Comparison of ENCODE assay signal across 30 cellular contexts in the genomic region with DNA sequence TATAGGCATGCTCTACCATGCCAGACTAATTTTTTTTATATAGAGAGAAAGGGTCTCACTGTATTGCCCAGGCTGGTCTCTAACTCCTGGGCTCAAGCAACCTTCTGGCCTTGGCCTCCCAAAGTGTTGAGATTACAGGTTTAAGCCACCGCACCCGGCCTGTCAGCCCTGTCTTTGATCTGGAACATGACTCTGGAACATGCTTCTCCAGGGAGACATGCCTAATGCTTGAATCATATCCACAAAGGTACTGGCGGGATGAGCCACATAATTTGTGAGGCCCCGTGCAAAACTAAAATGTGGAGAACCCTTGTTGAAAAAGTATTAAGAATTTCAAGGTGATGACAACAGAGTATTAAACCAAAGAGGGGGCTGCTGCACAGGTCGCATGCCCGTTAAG.
DNase-seq lines count a peak whose midpoint lies in the region; ATAC-seq, FAIRE-seq and TF ChIP-seq lines count a peak whose summit lies in the region.
"Had no signal": no experiment of that assay in that cellular context is flagged by ENCODE, and none has a peak within 500 bp of the region (broad histone marks: within the 10 kb centered on the region; RNA-seq: fewer than 3 reads in every experiment).

No MANE protein-coding gene starts in this region.

- TF ChIP-seq CTCF in astrocyte (IDR thresholded peaks at IDR 0.05; ENCODE audit: insufficient read depth, low read depth, low read length) = no peak
- TF ChIP-seq CTCF in foreskin keratinocyte (conservative IDR thresholded peaks at IDR 0.05) = no peak
- TF ChIP-seq CTCF in glutamatergic neuron (IDR thresholded peaks at IDR 0.05; ENCODE audit: partially characterized antibody, unreplicated experiment) = no peak

- no peak overlapping the region for H3K4me3 ChIP-seq in astrocyte (ENCODE audit: insufficient read depth, low read depth, low read length)
- H3K4me3 ChIP-seq: HAP-1, heart left ventricle, right atrium auricular region, suprapubic skin, upper lobe of right lung had no signal

- H3K27me3 ChIP-seq in astrocyte (ENCODE audit: insufficient read depth, low read length) (no peaks in the 10 kb centered on the region), foreskin keratinocyte (no peaks in the 10 kb centered on the region)
- H3K27me3 ChIP-seq: brain microvascular endothelial cell, heart left ventricle, right atrium auricular region, suprapubic skin, upper lobe of right lung had no signal

- H3K4me2 ChIP-seq in astrocyte (ENCODE audit: low read length) = no peak overlapping the region

- no peak overlapping the region for H3K9ac ChIP-seq in astrocyte (ENCODE audit: low read length)

- peaks cover 24% of the 10 kb centered on the region for H3K4me1 ChIP-seq in astrocyte (ENCODE audit: insufficient read depth, low read length)
- H3K4me1 ChIP-seq in foreskin keratinocyte = peaks cover 24% of the 10 kb centered on the region
- H3K4me1 ChIP-seq: HAP-1, upper lobe of right lung had no signal

- H3K9me3 ChIP-seq in astrocyte (ENCODE audit: insufficient read depth, low read depth, low read length) = no peaks in the 10 kb centered on the region
- H3K9me3 ChIP-seq: HAP-1, suprapubic skin, upper lobe of right lung had no signal

- DNase-seq in A172 (ENCODE audit: low spot score) (peak; percentile 52), LHCN-M2 (ENCODE audit: low read depth) (peak; percentile 47), astrocyte (ENCODE audit: low read depth) (peak; percentile 58), foreskin keratinocyte (peak; percentile 51 to 82), glutamatergic neuron (no peak)
- no peak for DNase-seq in effector CD4-positive, alpha-beta T cell
- DNase-seq: 8988T; activated CD8-positive, alpha-beta memory T cell treated with anti-CD3 and anti-CD28 coated beads, Interleukin-2, amount 10 ng/mL, durations not matched to agents 7 days and 5 days; activated naive CD4-positive, alpha-beta T cell; activated T-cell treated with anti-CD3 and anti-CD28 coated beads, Interleukin-2, amount 50 U/mL, for 4 hours; brain microvascular endothelial cell; Calu3; DND-41; heart left ventricle; Kasumi-1; kidney glomerular epithelial cell; midbrain; naive B cell; stimulated activated CD4-positive, alpha-beta T cell treated with anti-CD3 and anti-CD28 coated beads, Interleukin-1b, Interleukin-23, amount 100 ng/mL, for 48 hours; stimulated activated naive CD4-positive, alpha-beta T cell treated with Interleukin-2 at 50 U/mL for 16 hours; upper lobe of right lung had no signal

- H3K4me3 Mint-ChIP-seq in astrocyte (ENCODE audit: unreplicated experiment) (no peak overlapping the region), glutamatergic neuron (ENCODE audit: unreplicated experiment) (no peak overlapping the region)
- H3K4me3 Mint-ChIP-seq: activated CD8-positive, alpha-beta memory T cell treated with anti-CD3 and anti-CD28 coated beads, Interleukin-2, amount 10 ng/mL, durations not matched to agents 7 days and 5 days; activated T-cell treated with anti-CD3 and anti-CD28 coated beads, Interleukin-2, amount 50 U/mL, for 4 hours; CD14-positive monocyte; naive B cell had no signal

- H3K27ac Mint-ChIP-seq in astrocyte (ENCODE audit: unreplicated experiment) (no peak overlapping the region), glutamatergic neuron (ENCODE audit: unreplicated experiment) (no peak overlapping the region)
- H3K27ac Mint-ChIP-seq: activated CD8-positive, alpha-beta memory T cell treated with anti-CD3 and anti-CD28 coated beads, Interleukin-2, amount 10 ng/mL, durations not matched to agents 7 days and 5 days; naive B cell had no signal

- H3K36me3 Mint-ChIP-seq in astrocyte (ENCODE audit: low read depth, unreplicated experiment) = no peaks in the 10 kb centered on the region
- H3K36me3 Mint-ChIP-seq in glutamatergic neuron (ENCODE audit: unreplicated experiment) = peaks cover 6% of the 10 kb centered on the region
- H3K36me3 Mint-ChIP-seq: activated CD8-positive, alpha-beta memory T cell treated with anti-CD3 and anti-CD28 coated beads, Interleukin-2, amount 10 ng/mL, durations not matched to agents 7 days and 5 days; naive B cell had no signal

- H3K36me3 ChIP-seq in astrocyte (ENCODE audit: insufficient read depth, low read length) = no peaks in the 10 kb centered on the region
- H3K36me3 ChIP-seq: brain microvascular endothelial cell, HAP-1, heart left ventricle, right atrium auricular region, suprapubic skin, upper lobe of right lung had no signal

- no peaks in the 10 kb centered on the region for H4K20me1 ChIP-seq in astrocyte (ENCODE audit: insufficient read depth, low read length)

- H3K27ac ChIP-seq in astrocyte (ENCODE audit: low read depth, low read length) (no peak overlapping the region), foreskin keratinocyte (no peak overlapping the region)
- H3K27ac ChIP-seq: brain microvascular endothelial cell, epithelial cell of prostate, heart left ventricle, right atrium auricular region, suprapubic skin, upper lobe of right lung had no signal

- H3K27me3 Mint-ChIP-seq in astrocyte (ENCODE audit: low read depth, unreplicated experiment) (peaks cover 2% of the 10 kb centered on the region), glutamatergic neuron (ENCODE audit: unreplicated experiment) (peaks cover 2% of the 10 kb centered on the region)

- no peak for FAIRE-seq in astrocyte (lab: Jason Lieb, UNC)
- FAIRE-seq: HepG2, TTC549 had no signal

- peaks cover 11% of the 10 kb centered on the region for H3K9me3 Mint-ChIP-seq in astrocyte (ENCODE audit: unreplicated experiment)
- H3K9me3 Mint-ChIP-seq in glutamatergic neuron (ENCODE audit: unreplicated experiment) = peaks cover 3% of the 10 kb centered on the region
- H3K9me3 Mint-ChIP-seq: activated T-cell treated with anti-CD3 and anti-CD28 coated beads, Interleukin-2, amount 50 U/mL, for 4 hours had no signal

- peaks cover 16% of the 10 kb centered on the region for H3K4me1 Mint-ChIP-seq in astrocyte (ENCODE audit: low read depth, unreplicated experiment)
- H3K4me1 Mint-ChIP-seq in glutamatergic neuron (ENCODE audit: low read depth, unreplicated experiment) = peaks cover 16% of the 10 kb centered on the region
- H3K4me1 Mint-ChIP-seq: activated CD8-positive, alpha-beta memory T cell treated with anti-CD3 and anti-CD28 coated beads, Interleukin-2, amount 10 ng/mL, durations not matched to agents 7 days and 5 days; naive B cell had no signal

- no peaks in the 10 kb centered on the region for H3K79me2 ChIP-seq in astrocyte (ENCODE audit: insufficient read depth, low read length)

- H2AFZ ChIP-seq in astrocyte (ENCODE audit: low read depth, low read length) = no peak overlapping the region

- ATAC-seq in foreskin keratinocyte (peak; percentile 77), GM18858 (IDR thresholded peaks at IDR 0.05; ENCODE audit: unreplicated experiment) (no peak), GM21447 (IDR thresholded peaks at IDR 0.05; ENCODE audit: unreplicated experiment) (no peak)
- ATAC-seq: activated CD8-positive, alpha-beta memory T cell treated with anti-CD3 and anti-CD28 coated beads, Interleukin-2, amount 10 ng/mL, durations not matched to agents 7 days and 5 days; activated T-cell treated with anti-CD3 and anti-CD28 coated beads, Interleukin-2, amount 50 U/mL, for 4 hours; heart left ventricle; HepG2; upper lobe of right lung had no signal

Comparison
In these comparisons a context has a peak if more than half of its experiments do, and no peak if none do; other contexts are left out.
1. DNase-seq: peak in A172 (single experiment), LHCN-M2 (single experiment), astrocyte (single experiment) and foreskin keratinocyte (2 of 2); none in effector CD4-positive, alpha-beta T cell (single experiment) and glutamatergic neuron (single experiment).